In the genomic region with DNA sequence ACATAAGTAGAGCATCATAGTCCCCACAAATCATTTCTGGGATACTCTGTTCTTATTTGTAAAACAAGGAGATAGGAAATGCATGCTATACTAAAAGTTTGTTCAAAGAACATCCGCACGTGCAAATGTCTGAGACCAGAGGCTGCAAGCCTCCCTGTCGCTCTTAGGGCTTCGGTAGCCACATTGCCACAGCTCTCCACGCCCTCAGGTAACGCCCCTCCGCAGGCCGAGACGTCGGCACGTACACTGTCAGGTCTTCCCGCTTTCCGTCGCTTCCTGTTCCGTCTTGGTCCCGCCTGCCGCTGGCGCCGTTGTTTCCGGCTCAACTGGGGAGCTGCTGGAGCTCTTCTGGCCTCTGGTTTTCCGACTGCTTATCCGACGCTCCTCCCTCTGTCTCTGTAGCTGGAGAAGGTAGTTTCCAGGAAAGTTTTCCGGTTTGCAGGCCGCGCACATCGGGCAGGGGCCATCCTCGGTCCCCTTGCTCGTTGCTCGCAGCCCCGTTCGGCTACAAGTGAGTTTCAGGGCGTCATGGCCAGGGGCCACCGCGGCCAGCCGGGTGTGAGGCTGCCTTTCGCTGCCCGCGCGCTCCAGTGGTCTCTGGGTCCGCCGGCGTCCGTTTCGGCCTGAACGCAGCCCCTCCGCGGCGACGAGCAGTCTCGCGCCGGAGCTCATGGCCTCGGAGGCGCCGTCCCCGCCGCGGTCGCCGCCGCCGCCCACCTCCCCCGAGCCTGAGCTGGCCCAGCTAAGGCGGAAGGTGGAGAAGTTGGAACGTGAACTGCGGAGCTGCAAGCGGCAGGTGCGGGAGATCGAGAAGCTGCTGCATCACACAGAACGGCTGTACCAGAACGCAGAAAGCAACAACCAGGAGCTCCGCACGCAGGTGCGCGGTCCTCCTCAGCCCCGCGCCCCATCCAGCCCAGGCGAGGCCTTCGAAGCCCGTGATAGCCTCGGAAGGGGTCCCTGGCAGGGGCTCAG, we compare ENCODE assay signal across 8 cellular contexts. TPM values are rescaled to one million over a fixed set of nuclear protein-coding genes. Genes with fewer than 3 reads are reported as not detected.
DNase-seq lines count a peak whose midpoint lies in the region; ATAC-seq and FAIRE-seq lines count a peak whose summit lies in the region.

A gene with protein sequence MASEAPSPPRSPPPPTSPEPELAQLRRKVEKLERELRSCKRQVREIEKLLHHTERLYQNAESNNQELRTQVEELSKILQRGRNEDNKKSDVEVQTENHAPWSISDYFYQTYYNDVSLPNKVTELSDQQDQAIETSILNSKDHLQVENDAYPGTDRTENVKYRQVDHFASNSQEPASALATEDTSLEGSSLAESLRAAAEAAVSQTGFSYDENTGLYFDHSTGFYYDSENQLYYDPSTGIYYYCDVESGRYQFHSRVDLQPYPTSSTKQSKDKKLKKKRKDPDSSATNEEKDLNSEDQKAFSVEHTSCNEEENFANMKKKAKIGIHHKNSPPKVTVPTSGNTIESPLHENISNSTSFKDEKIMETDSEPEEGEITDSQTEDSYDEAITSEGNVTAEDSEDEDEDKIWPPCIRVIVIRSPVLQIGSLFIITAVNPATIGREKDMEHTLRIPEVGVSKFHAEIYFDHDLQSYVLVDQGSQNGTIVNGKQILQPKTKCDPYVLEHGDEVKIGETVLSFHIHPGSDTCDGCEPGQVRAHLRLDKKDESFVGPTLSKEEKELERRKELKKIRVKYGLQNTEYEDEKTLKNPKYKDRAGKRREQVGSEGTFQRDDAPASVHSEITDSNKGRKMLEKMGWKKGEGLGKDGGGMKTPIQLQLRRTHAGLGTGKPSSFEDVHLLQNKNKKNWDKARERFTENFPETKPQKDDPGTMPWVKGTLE (plus strand): TSS at position 308 of the 975 bp plus-strand sequence. CDS start 363 bp downstream, at position 671.

- H3K36me3 ChIP-seq in endocrine pancreas (ENCODE audit: control insufficient read depth, insufficient read depth, low read length) (no peaks in the 10 kb centered on the region), mesenchymal stem cell (ENCODE audit: control insufficient read depth in 1 of 2, insufficient read depth in 2 of 2, low read depth in 1 of 2, low read length in 2 of 2) (peaks cover 0 to 12% of the 10 kb centered on the region in 2 experiments)

- WGBS in mesenchymal stem cell = 2% methylated on average over 66 of the region's 82 CpGs

- peak within 1 kb of the TSS; percentile 99 for H2AFZ ChIP-seq in mesenchymal stem cell (ENCODE audit: low read depth, low read length)

- peak; percentile 97 for ATAC-seq in GM21367 (IDR thresholded peaks at IDR 0.05; ENCODE audit: unreplicated experiment)

- peak within 1 kb of the TSS; percentile 91 for H3K9ac ChIP-seq in endocrine pancreas (ENCODE audit: control insufficient read depth, insufficient read depth, low read length)
- peak within 1 kb of the TSS; percentile 95 for H3K9ac ChIP-seq in mesenchymal stem cell (ENCODE audit: low read length)

- H2BK120ac ChIP-seq in mesenchymal stem cell (ENCODE audit: low read depth, low read length) = peak within 1 kb of the TSS; percentile 81

- H3K4ac ChIP-seq in mesenchymal stem cell (ENCODE audit: low read depth in 1 of 2, low read length in 2 of 2) = peak within 1 kb of the TSS; percentile 67 to 97

- peak within 1 kb of the TSS in 1 of 2 experiments; percentile 59 for H2BK12ac ChIP-seq in mesenchymal stem cell (ENCODE audit: low read length in 2 of 2)

- H4K8ac ChIP-seq in mesenchymal stem cell (ENCODE audit: low read length) = peak within 1 kb of the TSS; percentile 99

- H3K14ac ChIP-seq in mesenchymal stem cell (ENCODE audit: low read length in 2 of 2) = peak within 1 kb of the TSS in 1 of 2 experiments; percentile 100

- H3K4me1 ChIP-seq in endocrine pancreas (ENCODE audit: control insufficient read depth, insufficient read depth, low read length) (peaks cover 3% of the 10 kb centered on the region), mesenchymal stem cell (ENCODE audit: control insufficient read depth, insufficient read depth, low read depth, low read length) (peaks cover 1% of the 10 kb centered on the region)

- H3K4me3 ChIP-seq in endocrine pancreas (ENCODE audit: control insufficient read depth, insufficient read depth, low read length) = peak within 1 kb of the TSS; percentile 77
- H3K4me3 ChIP-seq in mesenchymal stem cell (ENCODE audit: insufficient read depth in 1 of 2, low read depth in 1 of 2, low read length in 2 of 2) = peak within 1 kb of the TSS; percentile 92 to 98

- H2AK5ac ChIP-seq in mesenchymal stem cell (ENCODE audit: low read length, severe bottlenecking) = no peak within 1 kb of the TSS

- H3K18ac ChIP-seq in mesenchymal stem cell (ENCODE audit: low read depth in 1 of 2, low read length in 2 of 2) = peak within 1 kb of the TSS; percentile 98

- H3K27me3 ChIP-seq in endocrine pancreas (ENCODE audit: control insufficient read depth, insufficient read depth, low read length) (no peaks in the 10 kb centered on the region), mesenchymal stem cell (ENCODE audit: control insufficient read depth in 1 of 2, insufficient read depth in 1 of 2, low read length in 2 of 2) (no peaks in the 10 kb centered on the region)

- peak within 1 kb of the TSS; percentile 87 for H3K23ac ChIP-seq in mesenchymal stem cell (ENCODE audit: low read length in 2 of 2)

- H3K4me2 ChIP-seq in mesenchymal stem cell (ENCODE audit: low read length, poor library complexity, severe bottlenecking) = peak within 1 kb of the TSS; percentile 68

- peak; percentile 83 for FAIRE-seq in HTR-8/SVneo (lab: Jason Lieb, UNC)

- peak within 1 kb of the TSS; percentile 97 for H3K27ac ChIP-seq in mesenchymal stem cell (ENCODE audit: low read length, poor library complexity, severe bottlenecking)

- peak within 1 kb of the TSS; percentile 11 for H2BK5ac ChIP-seq in mesenchymal stem cell (ENCODE audit: low read depth, low read length, poor library complexity, severe bottlenecking)

- peaks cover 7% of the 10 kb centered on the region for H3K79me1 ChIP-seq in mesenchymal stem cell (replicated peaks; ENCODE audit: low read length, poor library complexity, severe bottlenecking)

- H3K9me3 ChIP-seq in endocrine pancreas (ENCODE audit: control insufficient read depth, low read length) (no peaks in the 10 kb centered on the region), mesenchymal stem cell (ENCODE audit: control insufficient read depth, low read length) (no peaks in the 10 kb centered on the region)

- peak within 1 kb of the TSS; percentile 57 for H2BK15ac ChIP-seq in mesenchymal stem cell (ENCODE audit: low read depth, poor library complexity, severe bottlenecking)

- DNase-seq in COLO829 (ENCODE audit: low spot score) = peak; percentile 77
- DNase-seq in HTR-8/SVneo (ENCODE audit: insufficient read length, low spot score) = peak; percentile 90
- peak; percentile 96 for DNase-seq in NOMO-1 treated with dmso at 0.1 percent for 144 hours (lab: John Stamatoyannopoulos, UW; ENCODE audit: unreplicated experiment)
- DNase-seq in activated CD8-positive, alpha-beta memory T cell treated with anti-CD3 and anti-CD28 coated beads, Interleukin-2, amount 50 U/mL, for 1 hour (ENCODE audit: extremely low read depth) = peak; percentile 73
- peak; percentile 93 for DNase-seq in mesenchymal stem cell
- peak; percentile 78 for DNase-seq in stimulated activated CD8-positive, alpha-beta memory T cell treated with anti-CD3 and anti-CD28 coated beads, Interleukin-12 subunit alpha, Interleukin-12 subunit beta, amount 100 ng/mL, for 4 hours (ENCODE audit: low read depth)

- peak within 1 kb of the TSS; percentile 96 for H4K91ac ChIP-seq in mesenchymal stem cell (ENCODE audit: low read length)

RNA-seq across cellular contexts. Expression of the gene that starts here (rescaled TPM):
- 19.6 TPM for polyA plus RNA-seq in mesenchymal stem cell (2013, experiment 1 of 2)
- 19.7 TPM for polyA plus RNA-seq in mesenchymal stem cell (2013, experiment 2 of 2)

Comparison
In these comparisons a context has a peak if more than half of its experiments do, and no peak if none do; other contexts are left out.
1. Peak in every context shown above with its lines: DNase-seq, ATAC-seq, H3K4me3 ChIP-seq and H3K27ac ChIP-seq.